Comparison of ENCODE assay signal across 8 cellular contexts in the genomic region with DNA sequence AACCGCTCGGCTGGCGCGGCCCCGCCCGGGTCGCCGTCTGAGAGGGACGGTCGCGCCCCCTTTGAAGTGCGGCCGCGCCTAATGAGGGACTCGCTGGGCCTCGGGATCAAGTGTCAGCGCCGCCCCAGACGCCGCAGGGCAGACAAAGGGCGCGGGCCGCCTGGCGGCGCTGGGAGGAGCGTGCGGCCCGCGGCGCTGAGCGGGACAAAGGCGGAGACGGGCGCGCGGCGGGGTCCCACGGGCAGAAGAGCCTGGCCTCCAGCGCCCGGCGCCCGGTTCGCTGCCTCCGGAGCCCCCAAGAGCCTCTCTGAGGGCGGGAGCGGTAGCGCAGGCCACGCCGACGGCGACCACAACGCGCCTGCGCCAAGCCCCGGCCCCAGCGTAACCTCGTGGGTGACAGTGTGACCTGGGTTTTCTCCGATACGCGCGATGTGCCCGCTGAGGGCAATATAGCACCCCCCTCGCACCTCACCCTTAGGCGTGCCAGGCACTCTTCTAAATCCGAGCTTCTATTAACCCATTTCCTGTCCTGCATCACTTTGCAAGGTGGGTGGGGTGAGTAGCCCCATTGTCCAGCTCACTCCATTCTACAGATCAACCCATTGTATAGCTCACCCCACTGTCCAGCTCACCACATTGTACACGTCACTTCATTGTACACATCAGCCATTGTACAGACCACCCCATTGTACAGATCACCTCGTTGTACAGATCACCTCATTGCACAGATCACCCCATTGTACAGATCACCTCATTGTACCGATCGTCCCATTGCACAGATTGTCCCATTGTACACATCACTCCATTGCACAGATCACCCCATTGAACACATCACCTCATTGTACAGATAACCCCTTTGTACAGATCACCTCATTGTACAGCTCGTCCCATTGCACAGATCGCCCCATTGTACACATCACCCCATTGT. TPM values are rescaled to one million over a fixed set of nuclear protein-coding genes. Genes with fewer than 3 reads are reported as not detected.
A peak's percentile ranks its signal among the peaks of the same experiment; 100 is the strongest.
DNase-seq lines count a peak whose midpoint lies in the region; ATAC-seq lines count a peak whose summit lies in the region.

No MANE protein-coding gene starts in this region.

- H3K4me3 Mint-ChIP-seq in activated CD4-positive, alpha-beta memory T cell treated with anti-CD3 and anti-CD28 coated beads, Interleukin-2, amount 10 ng/mL, durations not matched to agents 7 days and 5 days: peak overlapping the region; percentile 61
- H3K4me3 Mint-ChIP-seq in memory B cell: peak overlapping the region; percentile 86

- H3K27ac Mint-ChIP-seq in activated CD4-positive, alpha-beta memory T cell treated with anti-CD3 and anti-CD28 coated beads, Interleukin-2, amount 10 ng/mL, durations not matched to agents 7 days and 5 days: no peak overlapping the region
- H3K27ac Mint-ChIP-seq in memory B cell: peak overlapping the region; percentile 48

- POLR2A ChIA-PET in activated CD4-positive, alpha-beta memory T cell treated with anti-CD3 and anti-CD28 coated beads, Interleukin-2, amount 10 ng/mL, durations not matched to agents 7 days and 5 days (lab: Charles Lee): interaction anchor here (1.5 kb wide), 1 partner anchor 9 kb away, joined by 3 read pairs; no protein-coding TSS in a partner anchor

- DNase-seq in D341Med (ENCODE audit: low spot score): peak; percentile 34
- peak; percentile 54 to 58 for DNase-seq in Kasumi-1 (lab: John Stamatoyannopoulos, UW)
- peak; percentile 56 for DNase-seq in activated CD4-positive, alpha-beta memory T cell treated with anti-CD3 and anti-CD28 coated beads, Interleukin-2, amount 10 ng/mL, durations not matched to agents 7 days and 5 days
- peak; percentile 31 for DNase-seq in effector CD8-positive, alpha-beta T cell (lab: John Stamatoyannopoulos, UW)
- DNase-seq in memory B cell (ENCODE audit: low spot score in 2 of 2): peak; percentile 58 to 69
- DNase-seq in stimulated activated CD8-positive, alpha-beta memory T cell treated with anti-CD3 and anti-CD28 coated beads, Interleukin-12 subunit alpha, Interleukin-12 subunit beta, amount 100 ng/mL, for 24 hours (ENCODE audit: extremely low read depth): peak; percentile 27
- no peak for DNase-seq in NCI-H1694 (lab: John Stamatoyannopoulos, UW)

- H3K36me3 Mint-ChIP-seq in activated CD4-positive, alpha-beta memory T cell treated with anti-CD3 and anti-CD28 coated beads, Interleukin-2, amount 10 ng/mL, durations not matched to agents 7 days and 5 days (ENCODE audit: low read depth): peaks cover 5% of the 10 kb centered on the region
- H3K36me3 Mint-ChIP-seq in memory B cell: peaks cover 6% of the 10 kb centered on the region

- H3K4me1 Mint-ChIP-seq in activated CD4-positive, alpha-beta memory T cell treated with anti-CD3 and anti-CD28 coated beads, Interleukin-2, amount 10 ng/mL, durations not matched to agents 7 days and 5 days: peaks cover 15% of the 10 kb centered on the region
- peaks cover 15% of the 10 kb centered on the region for H3K4me1 Mint-ChIP-seq in memory B cell

- H3K9me3 Mint-ChIP-seq in activated CD4-positive, alpha-beta memory T cell treated with anti-CD3 and anti-CD28 coated beads, Interleukin-2, amount 10 ng/mL, durations not matched to agents 7 days and 5 days: no peaks in the 10 kb centered on the region
- no peaks in the 10 kb centered on the region for H3K9me3 Mint-ChIP-seq in memory B cell

- peak; percentile 88 for ATAC-seq in GM21526 (IDR thresholded peaks at IDR 0.05; ENCODE audit: low FRiP score, unreplicated experiment)
- peak; percentile 92 for ATAC-seq in memory B cell (ENCODE audit: low read depth)

- peaks cover 3% of the 10 kb centered on the region for H3K27me3 Mint-ChIP-seq in activated CD4-positive, alpha-beta memory T cell treated with anti-CD3 and anti-CD28 coated beads, Interleukin-2, amount 10 ng/mL, durations not matched to agents 7 days and 5 days
- H3K27me3 Mint-ChIP-seq in memory B cell: no peaks in the 10 kb centered on the region

- CTCF ChIA-PET in activated CD4-positive, alpha-beta memory T cell treated with anti-CD3 and anti-CD28 coated beads, Interleukin-2, amount 10 ng/mL, durations not matched to agents 7 days and 5 days (lab: Charles Lee): interaction anchor here (0.9 to 1.7 kb wide), 6 partner anchors 14 to 145 kb away, joined by 3 to 7 read pairs (median 3); a partner anchor contains a TSS

RNA-seq across cellular contexts. Expression of a gene that starts 33.7 kb away (rescaled TPM):
- 10 to 100 TPM; 22.8 to 26.5 TPM for total RNA-seq in activated CD4-positive, alpha-beta memory T cell treated with anti-CD3 and anti-CD28 coated beads, Interleukin-2, amount 10 ng/mL, durations not matched to agents 7 days and 5 days
